1 cellular context compared by ENCODE assay signal in genomic region chr3:52317178-52317577, GRCh38.
TF ChIP-seq lines count a peak whose summit lies in the region.

No MANE protein-coding gene starts in this region.

TF ChIP-seq in H1, 55 proteins besides CTCF, POLR2A, EP300 and RAD21:
- TF ChIP-seq TBP (IDR thresholded peaks at IDR 0.05; ENCODE audit: low read depth, low read length) (no peak), CEBPB (IDR thresholded peaks at IDR 0.05; ENCODE audit: low read depth, low read length) (no peak), MAFK (IDR thresholded peaks at IDR 0.05; ENCODE audit: low read depth, low read length) (no peak), SP1 (IDR thresholded peaks at IDR 0.05; ENCODE audit: low read depth, low read length) (no peak), KDM5A (IDR thresholded peaks at IDR 0.05; ENCODE audit: low read length) (0 out of 2 replicates have a peak, but pooled peaks have one; percentile 23)
